ENCODE assay signal across 28 cellular contexts in genomic region chr7:73778801-73779389, GRCh38. TPM values are rescaled to one million over a fixed set of nuclear protein-coding genes. Genes with fewer than 3 reads are reported as not detected.
A peak's percentile ranks its signal among the peaks of the same experiment; 100 is the strongest.
DNase-seq lines count a peak whose midpoint lies in the region; ATAC-seq, FAIRE-seq and TF ChIP-seq lines count a peak whose summit lies in the region.
"Had no signal": no experiment of that assay in that cellular context is flagged by ENCODE, and none has a peak within 500 bp of the region (broad histone marks: within the 10 kb centered on the region; RNA-seq: fewer than 3 reads in every experiment).

No MANE protein-coding gene starts in this region.

- no peaks in the 10 kb centered on the region for H3K27me3 Mint-ChIP-seq in Caco-2 (ENCODE audit: insufficient read depth, unreplicated experiment)

- H3K4me3 ChIP-seq in Caco-2 (ENCODE audit: low read depth, low read length): no peak overlapping the region
- no peak overlapping the region for H3K4me3 ChIP-seq in IMR-90 (ENCODE audit: insufficient read depth, low read depth, low read length)
- no peak overlapping the region for H3K4me3 ChIP-seq in small intestine (ENCODE audit: low read depth in 1 of 2, low read length in 2 of 2)
- H3K4me3 ChIP-seq: BLaER1 treated with 17β-estradiol and CSF1 and Interleukin-3, amounts not matched to agents 10 nM and 100 nM; Peyer's patch had no signal

- H4K20me1 ChIP-seq in IMR-90 (ENCODE audit: insufficient read depth, low read length): no peaks in the 10 kb centered on the region
- H4K20me1 ChIP-seq: BLaER1 treated with 17β-estradiol and CSF1 and Interleukin-3, amounts not matched to agents 10 nM and 100 nM had no signal

- CTCF ChIA-PET in Caco-2 (lab: Charles Lee) (interaction anchor here (0.8 kb wide), 1 partner anchor 47 kb away, joined by 3 read pairs; no protein-coding TSS in a partner anchor), IMR-90 (lab: Yijun Ruan, JAX) (no interaction called here)

- DNase-seq in Caco-2: peak in 1 of 2 experiments; percentile 9
- DNase-seq in IMR-90: no peak
- DNase-seq in mesenteric fat pad (ENCODE audit: low spot score): peak; percentile 59
- peak; percentile 68 for DNase-seq in small intestine
- no peak for DNase-seq in activated gamma-delta T cell treated with Interleukin-2 at 50 U/mL for 16 hours
- no peak for DNase-seq in NK-92 (lab: John Stamatoyannopoulos, UW; ENCODE audit: unreplicated experiment)
- DNase-seq: AML-193; CD4-positive, alpha-beta memory T cell; COR-L47; HFFc6; Kasumi-1; NCI-H1092 treated with DMSO at 0.1 percent for 48 hours; NCI-H1436; NCI-H187; NCI-H2081 treated with DMSO at 0.1 percent for 48 hours; NCI-H2171; NCI-H510A; NCI-H69; SHP77 treated with DMSO at 0.1 percent for 48 hours; SW 1271 had no signal

- WGBS in IMR-90 (ENCODE audit: extremely low coverage in 2 of 2, insufficient read length in 1 of 2), 2 experiments: 69% methylated on average over 3 of the region's 11 CpGs; no CpG with 5 or more reads in 1 of the 2 experiments
- WGBS in small intestine, 3 donors: 66 to 82% (median 68%) methylated on average over 11 of the region's 11 CpGs

- no peak overlapping the region for H2BK5ac ChIP-seq in IMR-90 (ENCODE audit: low read depth, low read length, poor library complexity, severe bottlenecking)

- TF ChIP-seq POLR2A in IMR-90 (IDR thresholded peaks at IDR 0.05; ENCODE audit: low read depth, low read length): no peak

- H3K27ac Mint-ChIP-seq in Caco-2 (ENCODE audit: unreplicated experiment): peak overlapping the region; percentile 29
- H3K27ac Mint-ChIP-seq: HFFc6 had no signal

- dilution Hi-C loops in IMR-90 (cut with HindIII; ENCODE audit: low sequenced_read_pairs, unreplicated experiment): no loop called here

- no peak overlapping the region for H3K4me2 ChIP-seq in IMR-90 (ENCODE audit: low read depth, low read length)

- peak overlapping the region; percentile 32 for H2AFZ ChIP-seq in IMR-90 (replicated peaks; ENCODE audit: low read length, poor library complexity)

- H3K9me1 ChIP-seq in IMR-90 (ENCODE audit: insufficient read depth, low read length): peaks cover 4% of the 10 kb centered on the region; the same call in 1 of the 2 replicates

- H3K9me3 ChIP-seq in Caco-2: peaks cover 9% of the 10 kb centered on the region; the same call in 1 of the 2 replicates
- no peaks in the 10 kb centered on the region for H3K9me3 ChIP-seq in IMR-90 (ENCODE audit: control insufficient read depth, insufficient read depth, low read length)
- H3K9me3 ChIP-seq in small intestine (ENCODE audit: control insufficient read depth, low read depth): no peaks in the 10 kb centered on the region
- H3K9me3 ChIP-seq: Peyer's patch had no signal

- H2BK120ac ChIP-seq in IMR-90 (ENCODE audit: low read depth, low read length): no peak overlapping the region

- H2BK20ac ChIP-seq in IMR-90 (ENCODE audit: low read depth, low read length): no peak overlapping the region

- no peaks in the 10 kb centered on the region for H3K36me3 Mint-ChIP-seq in Caco-2 (ENCODE audit: insufficient read depth, unreplicated experiment)
- H3K36me3 Mint-ChIP-seq: CD4-positive, alpha-beta memory T cell had no signal

- H3K27ac ChIP-seq in IMR-90 (ENCODE audit: insufficient read depth, low read length) (no peak overlapping the region), small intestine (ENCODE audit: low read depth in 1 of 2, low read length in 1 of 2) (no peak overlapping the region)
- H3K27ac ChIP-seq: BLaER1 treated with 17β-estradiol and CSF1 and Interleukin-3, amounts not matched to agents 10 nM and 100 nM; Peyer's patch had no signal

- no peak overlapping the region for H3K14ac ChIP-seq in IMR-90 (replicated peaks; ENCODE audit: low read depth, low read length)

- no peak overlapping the region for H4K91ac ChIP-seq in IMR-90 (ENCODE audit: insufficient read depth, low read depth, low read length)

- H3K36me3 ChIP-seq in Caco-2 (ENCODE audit: control insufficient read depth, insufficient read depth, low read length) (no peaks in the 10 kb centered on the region), IMR-90 (ENCODE audit: control insufficient read depth, insufficient read depth, low read length) (no peaks in the 10 kb centered on the region), small intestine (ENCODE audit: control insufficient read depth in 2 of 2, insufficient read depth in 2 of 2, low read length in 2 of 2) (no peaks in the 10 kb centered on the region)
- H3K36me3 ChIP-seq: Peyer's patch had no signal

- no peak overlapping the region for H4K5ac ChIP-seq in IMR-90 (ENCODE audit: low read depth, low read length)

- POLR2A ChIA-PET in Caco-2 (lab: Charles Lee) (no interaction called here), IMR-90 (lab: Charles Lee; ENCODE audit: unreplicated experiment) (no interaction called here)

- no peak overlapping the region for H3K23ac ChIP-seq in IMR-90 (ENCODE audit: low read depth, low read length)

- in situ Hi-C loops in IMR-90 (cut with MboI; ENCODE audit: low sequenced_read_pairs): no loop called here

- H2AK9ac ChIP-seq in IMR-90 (replicated peaks; ENCODE audit: low read depth, low read length, poor library complexity): no peak overlapping the region

- TF ChIP-seq CTCF in Caco-2 (IDR thresholded peaks at IDR 0.05; ENCODE audit: insufficient read depth in 1 of 2, low read depth in 1 of 2, low read length in 1 of 2, severe bottlenecking in 1 of 2, unreplicated experiment in 1 of 2): no peak
- no peak for TF ChIP-seq CTCF in IMR-90 (conservative IDR thresholded peaks at IDR 0.05; ENCODE audit: low read depth, low read length)

- no peak overlapping the region for H3K56ac ChIP-seq in IMR-90 (ENCODE audit: extremely low read depth, insufficient read depth, low read length)

- H3K18ac ChIP-seq in IMR-90 (ENCODE audit: low read depth, low read length): no peak overlapping the region

- no peak overlapping the region for H4K8ac ChIP-seq in IMR-90 (ENCODE audit: low read depth in 2 of 2, low read length in 2 of 2)

- BruUV-seq in Caco-2 (replicated peaks; lab: Mats Ljungman, UMichigan) (no TSS peak), IMR-90 (replicated peaks; lab: Mats Ljungman, UMichigan) (no TSS peak)

- H3K4me1 ChIP-seq in Caco-2 (peaks cover 13% of the 10 kb centered on the region), IMR-90 (ENCODE audit: control insufficient read depth, insufficient read depth, low read length) (no peaks in the 10 kb centered on the region), small intestine (ENCODE audit: control insufficient read depth in 2 of 2, insufficient read depth in 1 of 2, low read depth in 1 of 2, low read length in 1 of 2) (no peaks in the 10 kb centered on the region)
- H3K4me1 ChIP-seq: Peyer's patch had no signal

- no peak overlapping the region for H3K4me3 Mint-ChIP-seq in Caco-2 (ENCODE audit: unreplicated experiment)
- H3K4me3 Mint-ChIP-seq: CD4-positive, alpha-beta memory T cell; HFFc6 had no signal

- peaks cover 13% of the 10 kb centered on the region for H3K4me1 Mint-ChIP-seq in Caco-2 (ENCODE audit: low read depth, unreplicated experiment)
- H3K4me1 Mint-ChIP-seq: CD4-positive, alpha-beta memory T cell had no signal

- ATAC-seq in IMR-90 (ENCODE audit: low read depth) (no peak), HG03025 (IDR thresholded peaks at IDR 0.05; ENCODE audit: low FRiP score, unreplicated experiment) (no peak), HG02840 (IDR thresholded peaks at IDR 0.05; ENCODE audit: low FRiP score, unreplicated experiment) (no peak)

- H3K27me3 ChIP-seq in Caco-2 (replicated peaks; ENCODE audit: control insufficient read depth, insufficient read depth, low read length) (no peaks in the 10 kb centered on the region), IMR-90 (ENCODE audit: control insufficient read depth, insufficient read depth, low read length) (no peaks in the 10 kb centered on the region), small intestine (ENCODE audit: control insufficient read depth in 2 of 2, insufficient read depth in 2 of 2, low read length in 2 of 2) (no peaks in the 10 kb centered on the region)
- H3K27me3 ChIP-seq: BLaER1 treated with 17β-estradiol and CSF1 and Interleukin-3, amounts not matched to agents 10 nM and 100 nM; Peyer's patch had no signal

- no peak overlapping the region for H3K9ac ChIP-seq in IMR-90 (ENCODE audit: low read depth, low read length)
- H3K9ac ChIP-seq: BLaER1 treated with 17β-estradiol and CSF1 and Interleukin-3, amounts not matched to agents 10 nM and 100 nM had no signal

- H2AK5ac ChIP-seq in IMR-90 (ENCODE audit: low read depth, low read length): no peak overlapping the region

- H3K4ac ChIP-seq in IMR-90 (ENCODE audit: low read depth, low read length): no peak overlapping the region

- TF ChIP-seq RAD21 in IMR-90 (IDR thresholded peaks at IDR 0.05; ENCODE audit: low read length): no peak

- no peak overlapping the region for H2BK15ac ChIP-seq in IMR-90 (ENCODE audit: low read depth, low read length)

- peaks cover 9% of the 10 kb centered on the region for H3K9me3 Mint-ChIP-seq in Caco-2 (ENCODE audit: unreplicated experiment)
- H3K9me3 Mint-ChIP-seq: HFFc6 had no signal

- no peaks in the 10 kb centered on the region for H3K79me1 ChIP-seq in IMR-90 (ENCODE audit: low read depth in 1 of 2, low read length in 2 of 2)

- no peak for FAIRE-seq in small intestine (lab: Jason Lieb, UNC)
- FAIRE-seq: G401.6 had no signal

- intact Hi-C loops in Caco-2 (cut with micrococcal nuclease; ENCODE audit: unreplicated experiment): no loop called here
- intact Hi-C loops in IMR-90 (cut with micrococcal nuclease): no loop called here

RNA-seq across cellular contexts. Expression of gene CLDN3, which starts 8.8 kb away (rescaled TPM):
- total RNA-seq in Caco-2 (2022): 19.6 and 21.0 TPM in 2 replicates
- total RNA-seq in IMR-90 (2012; rRNA removed): 0.18 TPM in 1 of 2 replicates, not detected in the other
- 0.12 and 0.16 TPM in 2 replicates for polyA plus RNA-seq in IMR-90 (2012; rRNA removed)
- 0.30 and 0.37 TPM in 2 replicates for polyA plus RNA-seq in IMR-90 (2012; cell fraction: cytosol; rRNA removed)
- polyA plus RNA-seq in IMR-90 (2012; cell fraction: nucleus; rRNA removed; ENCODE audit: low replicate concordance): 0.12 TPM in 1 of 2 replicates, not detected in the other
- not detected for total RNA-seq in mesenteric fat pad
- 100 to 1,000 TPM; 236 to 394 (median 302) TPM for polyA plus RNA-seq in small intestine
- total RNA-seq: CD4-positive, alpha-beta memory T cell; H4; HFFc6; M059J; OCI-LY7 had no signal
- polyA plus RNA-seq: CD4-positive, alpha-beta memory T cell had no signal

RNA-seq across cellular contexts. Expression of gene ABHD11, which starts 40.3 kb away (rescaled TPM):
- 38.9 and 47.2 TPM in 2 replicates for total RNA-seq in Caco-2 (2022)
- 13.4 and 14.2 TPM in 2 replicates for total RNA-seq in IMR-90 (2012; rRNA removed)
- 19.9 and 22.6 TPM in 2 replicates for polyA plus RNA-seq in IMR-90 (2012; rRNA removed)
- 16.7 and 17.6 TPM in 2 replicates for polyA plus RNA-seq in IMR-90 (2012; cell fraction: cytosol; rRNA removed)
- polyA plus RNA-seq in IMR-90 (2012; cell fraction: nucleus; rRNA removed; ENCODE audit: low replicate concordance): 7.5 and 18.0 TPM in 2 replicates
- 14.3 TPM for total RNA-seq in mesenteric fat pad
- 10 to 100 TPM; 53.0 to 93.3 (median 60.1) TPM for polyA plus RNA-seq in small intestine

RNA-seq across cellular contexts. Expression of gene CLDN4, which starts 51.9 kb away (rescaled TPM):
- total RNA-seq in Caco-2 (2022) (249 TPM in 2 replicates), IMR-90 (2012; rRNA removed) (2.9 and 3.9 TPM in 2 replicates), mesenteric fat pad (0.71 TPM)
- polyA plus RNA-seq in IMR-90 (2012; rRNA removed) (3.8 and 4.4 TPM in 2 replicates), small intestine (100 to 1,000 TPM; 115 to 226 (median 178) TPM)
- polyA plus RNA-seq in IMR-90 (2012; cell fraction: cytosol; rRNA removed): 2.4 and 4.7 TPM in 2 replicates
- 1.9 and 4.8 TPM in 2 replicates for polyA plus RNA-seq in IMR-90 (2012; cell fraction: nucleus; rRNA removed; ENCODE audit: low replicate concordance)
- total RNA-seq: CD4-positive, alpha-beta memory T cell had no signal

RNA-seq across cellular contexts. Expression of gene STX1A, which starts 59.4 kb away (rescaled TPM):
- 26.4 and 28.6 TPM in 2 replicates for total RNA-seq in Caco-2 (2022)
- total RNA-seq in IMR-90 (2012; rRNA removed): 9.3 and 10.0 TPM in 2 replicates
- polyA plus RNA-seq in IMR-90 (2012; rRNA removed): 22.0 and 22.6 TPM in 2 replicates
- polyA plus RNA-seq in IMR-90 (2012; cell fraction: cytosol; rRNA removed): 9.5 and 18.4 TPM in 2 replicates
- 99.0 and 183 TPM in 2 replicates for polyA plus RNA-seq in IMR-90 (2012; cell fraction: nucleus; rRNA removed; ENCODE audit: low replicate concordance)
- total RNA-seq in mesenteric fat pad: 3.5 TPM
- 10 to 100 TPM in 2 of 3 donors, 1 to 10 TPM in 1; 9.5 to 17.7 (median 11.6) TPM for polyA plus RNA-seq in small intestine

Comparison
In these comparisons a context has a peak if more than half of its experiments do, and no peak if none do; other contexts are left out.
1. DNase-seq: peak in mesenteric fat pad (single experiment) and small intestine (single experiment); none in IMR-90 (single experiment), activated gamma-delta T cell treated with Interleukin-2 at 50 U/mL for 16 hours (single experiment) and NK-92 (single experiment).
2. RNA of gene CLDN3, which starts 8.8 kb away (total RNA-seq): 19.6 to 21.0 TPM in Caco-2; 0.18 TPM in IMR-90 and not detected in mesenteric fat pad (single experiment); every median in the first group is over 10 times any median in the second.
3. RNA of gene CLDN4, which starts 51.9 kb away (total RNA-seq): 249 TPM in Caco-2; 2.9 to 3.9 TPM in IMR-90 and 0.71 TPM in mesenteric fat pad (single experiment); every median in the first group is over 10 times any median in the second.